In the genomic region with DNA sequence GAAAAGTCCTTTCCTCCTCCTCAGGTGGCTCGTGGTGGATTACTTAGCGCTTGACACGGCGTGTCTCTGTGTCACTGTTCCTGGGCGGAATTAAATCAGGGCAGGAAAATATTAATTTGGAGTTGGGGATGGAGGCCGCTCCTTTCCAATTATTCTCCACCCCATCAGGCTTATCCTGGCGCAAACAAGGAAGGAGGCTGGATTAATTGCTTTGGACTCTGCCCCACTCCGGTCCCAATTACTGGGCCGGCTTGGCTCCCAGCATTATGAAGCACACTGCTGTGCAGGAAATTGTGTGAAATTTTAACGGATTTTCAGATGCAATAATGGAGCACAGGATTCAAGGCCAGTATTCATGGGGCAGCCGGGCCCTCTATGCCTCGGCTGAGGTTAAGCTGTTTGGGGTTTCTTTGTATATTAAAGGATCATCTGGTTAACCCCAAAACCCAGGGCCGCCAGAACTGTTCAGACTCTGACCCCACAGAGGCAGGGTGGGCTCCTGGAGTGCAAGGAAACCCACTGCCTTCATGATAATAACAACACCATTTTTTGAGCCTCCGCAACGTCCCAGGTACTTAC, we compare ENCODE assay signal across 27 cellular contexts.
"Had no signal": no experiment of that assay in that cellular context is flagged by ENCODE, and none has a peak within 500 bp of the region (broad histone marks: within the 10 kb centered on the region; RNA-seq: fewer than 3 reads in every experiment).

No MANE protein-coding gene starts in this region.

- H3K4me1 ChIP-seq: esophagus muscularis mucosa, foreskin keratinocyte, heart right ventricle, left lung, lower lobe of right lung, suprapubic skin, tibial artery had no signal

- ATAC-seq: activated CD8-positive, alpha-beta T cell treated with anti-CD3 and anti-CD28 coated beads for 36 hours; activated T-cell treated with anti-CD3 and anti-CD28 coated beads, Interleukin-2, amount 50 U/mL, for 4 hours; activated T-helper 17 cell treated with anti-CD3 and anti-CD28 coated beads, Interleukin-2, amount 50 U/mL, for 72 hours; foreskin keratinocyte; heart right ventricle; left lung; lower lobe of right lung; natural killer cell treated with Interleukin-12 subunit alpha and Interleukin-12 subunit beta and Interleukin-15 and Interleukin-18, amount 100 ng/mL, for 72 hours; sciatic nerve had no signal

- H3K36me3 ChIP-seq: brain microvascular endothelial cell, esophagus muscularis mucosa, heart right ventricle, left lung, lower lobe of right lung, suprapubic skin, tibial artery had no signal

- H3K4me1 Mint-ChIP-seq: activated B cell treated with CpG ODN at 0.5 μM for 24 hours; activated T-helper 17 cell treated with anti-CD3 and anti-CD28 coated beads, Interleukin-2, amount 50 U/mL, for 72 hours had no signal

- H3K27ac ChIP-seq: brain microvascular endothelial cell, esophagus muscularis mucosa, foreskin keratinocyte, heart right ventricle, left lung, lower lobe of right lung, suprapubic skin, tibial artery had no signal

- H3K27ac Mint-ChIP-seq: activated B cell treated with CpG ODN at 0.5 μM for 24 hours; activated CD8-positive, alpha-beta T cell treated with anti-CD3 and anti-CD28 coated beads for 36 hours; activated T-helper 17 cell treated with anti-CD3 and anti-CD28 coated beads, Interleukin-2, amount 50 U/mL, for 72 hours; natural killer cell treated with Interleukin-12 subunit alpha and Interleukin-12 subunit beta and Interleukin-15 and Interleukin-18, amount 100 ng/mL, for 72 hours; progenitor cell of endocrine pancreas; T-helper 2 cell treated with Interferon-gamma antibody and Interleukin-4, amounts not matched to agents 5 μg/mL and 100 μg/mL, for 36 hours had no signal

- H3K4me3 Mint-ChIP-seq: activated B cell treated with CpG ODN at 0.5 μM for 24 hours; activated CD8-positive, alpha-beta T cell treated with anti-CD3 and anti-CD28 coated beads for 36 hours; activated T-cell treated with anti-CD3 and anti-CD28 coated beads, Interleukin-2, amount 50 U/mL, for 4 hours; activated T-helper 17 cell treated with anti-CD3 and anti-CD28 coated beads, Interleukin-2, amount 50 U/mL, for 72 hours; natural killer cell treated with Interleukin-12 subunit alpha and Interleukin-12 subunit beta and Interleukin-15 and Interleukin-18, amount 100 ng/mL, for 72 hours; T-helper 2 cell treated with Interferon-gamma antibody and Interleukin-4, amounts not matched to agents 5 μg/mL and 100 μg/mL, for 36 hours had no signal

- DNase-seq: activated B cell treated with CpG ODN at 0.5 μM for 24 hours; activated CD4-positive, alpha-beta T cell treated with anti-CD3 and anti-CD28 coated beads, Interleukin-2, amount 50 U/mL, for 1 hour; activated CD8-positive, alpha-beta T cell treated with anti-CD3 and anti-CD28 coated beads for 36 hours; activated gamma-delta T cell treated with Interleukin-2 at 50 U/mL for 16 hours; activated naive CD4-positive, alpha-beta T cell treated with anti-CD3 and anti-CD28 coated beads, Interleukin-2, amount 50 U/mL, for 16 hours; activated T-cell treated with anti-CD3 and anti-CD28 coated beads, Interleukin-2, amount 50 U/mL, for 4 hours; amniotic stem cell; brain microvascular endothelial cell; dermis blood vessel endothelial cell; effector CD4-positive, alpha-beta T cell; foreskin keratinocyte; heart right ventricle; left lung; lower lobe of right lung; mesenchymal stem cell; stimulated activated CD4-positive, alpha-beta T cell treated with anti-CD3 and anti-CD28 coated beads, Interleukin-1b, Interleukin-23, amount 100 ng/mL, for 48 hours; stimulated activated CD4-positive, alpha-beta T cell treated with anti-CD3 and anti-CD28 coated beads, Interleukin-4, amount 100 ng/mL, for 4 hours; stimulated activated naive CD4-positive, alpha-beta T cell; tibial artery had no signal

- H3K9me3 Mint-ChIP-seq: activated B cell treated with CpG ODN at 0.5 μM for 24 hours; activated CD8-positive, alpha-beta T cell treated with anti-CD3 and anti-CD28 coated beads for 36 hours; activated T-cell treated with anti-CD3 and anti-CD28 coated beads, Interleukin-2, amount 50 U/mL, for 4 hours; activated T-helper 17 cell treated with anti-CD3 and anti-CD28 coated beads, Interleukin-2, amount 50 U/mL, for 72 hours; natural killer cell treated with Interleukin-12 subunit alpha and Interleukin-12 subunit beta and Interleukin-15 and Interleukin-18, amount 100 ng/mL, for 72 hours; T-helper 2 cell treated with Interferon-gamma antibody and Interleukin-4, amounts not matched to agents 5 μg/mL and 100 μg/mL, for 36 hours had no signal

- H3K4me2 ChIP-seq: smooth muscle cell had no signal

- H3K36me3 Mint-ChIP-seq: natural killer cell treated with Interleukin-12 subunit alpha and Interleukin-12 subunit beta and Interleukin-15 and Interleukin-18, amount 100 ng/mL, for 72 hours had no signal

- H3K4me3 ChIP-seq: esophagus muscularis mucosa, heart right ventricle, left lung, lower lobe of right lung, smooth muscle cell, suprapubic skin, tibial artery had no signal

- H3K9me3 ChIP-seq: esophagus muscularis mucosa, heart right ventricle, left lung, lower lobe of right lung, suprapubic skin, tibial artery had no signal

- H3K27me3 Mint-ChIP-seq: activated CD8-positive, alpha-beta T cell treated with anti-CD3 and anti-CD28 coated beads for 36 hours had no signal
